ENCODE assay signal across 8 cellular contexts in genomic region chr13:98466634-98467236, GRCh38.
A peak's percentile ranks its signal among the peaks of the same experiment; 100 is the strongest.
DNase-seq lines count a peak whose midpoint lies in the region; ATAC-seq and TF ChIP-seq lines count a peak whose summit lies in the region.

No MANE protein-coding gene starts in this region.

- H3K9ac ChIP-seq in endodermal cell (ENCODE audit: extremely low read depth, low read length, poor library complexity, severe bottlenecking), result no peak overlapping the region

- H3K27ac ChIP-seq in WERI-Rb-1, result no peak overlapping the region
- no peak overlapping the region for H3K27ac ChIP-seq in endodermal cell (ENCODE audit: low read depth, low read length)

- peaks cover 3% of the 10 kb centered on the region for H3K4me1 ChIP-seq in endodermal cell (ENCODE audit: control insufficient read depth, insufficient read depth, low read length)

- H3K4me1 Mint-ChIP-seq in endodermal cell, result peaks cover 5% of the 10 kb centered on the region

- ATAC-seq in HG02870 (IDR thresholded peaks at IDR 0.05; ENCODE audit: unreplicated experiment) (no peak), GM18873 (IDR thresholded peaks at IDR 0.05; ENCODE audit: low FRiP score, unreplicated experiment) (no peak)

- H3K27me3 ChIP-seq in WERI-Rb-1 (ENCODE audit: insufficient read depth, low read depth, severe bottlenecking) (no peaks in the 10 kb centered on the region), endodermal cell (ENCODE audit: control insufficient read depth, insufficient read depth, low read length, poor library complexity, severe bottlenecking) (no peaks in the 10 kb centered on the region)

- H3K9me3 Mint-ChIP-seq in endodermal cell, result no peaks in the 10 kb centered on the region

- TF ChIP-seq CTCF in HFF-Myc (IDR thresholded peaks at IDR 0.05; ENCODE audit: low read depth, low read length, missing control alignments) (peak; percentile 76), WERI-Rb-1 (IDR thresholded peaks at IDR 0.05; ENCODE audit: low read depth, low read length) (peak; percentile 89), endodermal cell (conservative IDR thresholded peaks at IDR 0.05) (peak; percentile 94)

- no peak overlapping the region for H3K4me3 Mint-ChIP-seq in endodermal cell

- H3K9me3 ChIP-seq in WERI-Rb-1 (ENCODE audit: severe bottlenecking), result no peaks in the 10 kb centered on the region
- no peaks in the 10 kb centered on the region for H3K9me3 ChIP-seq in endodermal cell (ENCODE audit: control insufficient read depth, low read length)

- H3K27me3 Mint-ChIP-seq in endodermal cell (ENCODE audit: insufficient read depth), result no peaks in the 10 kb centered on the region

- 62 to 80% methylated on average over 6 to 11 of the region's 11 CpGs for WGBS in endodermal cell (ENCODE audit: insufficient coverage in 1 of 2, insufficient read length in 1 of 2), 2 experiments

- H3K36me3 ChIP-seq in WERI-Rb-1 (peaks cover 70% of the 10 kb centered on the region), endodermal cell (ENCODE audit: control insufficient read depth, insufficient read depth, low read length) (peaks cover 79% of the 10 kb centered on the region)

- DNase-seq in COLO668 (lab: John Stamatoyannopoulos, UW; ENCODE audit: unreplicated experiment) (peak; percentile 68), HFF-Myc (ENCODE audit: extremely low read depth, low read depth) (no peak), WERI-Rb-1 (peak; percentile 89), endodermal cell (peak; percentile 94), posterior vena cava (ENCODE audit: low spot score) (peak; percentile 80), germinal center (ENCODE audit: low spot score) (no peak)

- intact Hi-C loops in posterior vena cava (cut with DNase I), result no loop called here

- peaks cover 38% of the 10 kb centered on the region for H3K36me3 Mint-ChIP-seq in endodermal cell (ENCODE audit: low read depth)

- H3K27ac Mint-ChIP-seq in endodermal cell, result peak overlapping the region; percentile 55

- no peak overlapping the region for H3K4me3 ChIP-seq in HFF-Myc (replicated peaks; ENCODE audit: low read depth, low read length)
- H3K4me3 ChIP-seq in WERI-Rb-1 (ENCODE audit: low read depth, low read length), result no peak overlapping the region
- H3K4me3 ChIP-seq in endodermal cell (ENCODE audit: low read length), result no peak overlapping the region

Comparison
In these comparisons a context has a peak if more than half of its experiments do, and no peak if none do; other contexts are left out.
1. DNase-seq: peak in COLO668 (single experiment), WERI-Rb-1 (single experiment), endodermal cell (single experiment) and posterior vena cava (single experiment); none in HFF-Myc (single experiment) and germinal center (single experiment).
2. Peak in every context shown above with its lines, with median percentiles within 50 percentile points of each other: CTCF ChIP-seq.